In the genomic region with DNA sequence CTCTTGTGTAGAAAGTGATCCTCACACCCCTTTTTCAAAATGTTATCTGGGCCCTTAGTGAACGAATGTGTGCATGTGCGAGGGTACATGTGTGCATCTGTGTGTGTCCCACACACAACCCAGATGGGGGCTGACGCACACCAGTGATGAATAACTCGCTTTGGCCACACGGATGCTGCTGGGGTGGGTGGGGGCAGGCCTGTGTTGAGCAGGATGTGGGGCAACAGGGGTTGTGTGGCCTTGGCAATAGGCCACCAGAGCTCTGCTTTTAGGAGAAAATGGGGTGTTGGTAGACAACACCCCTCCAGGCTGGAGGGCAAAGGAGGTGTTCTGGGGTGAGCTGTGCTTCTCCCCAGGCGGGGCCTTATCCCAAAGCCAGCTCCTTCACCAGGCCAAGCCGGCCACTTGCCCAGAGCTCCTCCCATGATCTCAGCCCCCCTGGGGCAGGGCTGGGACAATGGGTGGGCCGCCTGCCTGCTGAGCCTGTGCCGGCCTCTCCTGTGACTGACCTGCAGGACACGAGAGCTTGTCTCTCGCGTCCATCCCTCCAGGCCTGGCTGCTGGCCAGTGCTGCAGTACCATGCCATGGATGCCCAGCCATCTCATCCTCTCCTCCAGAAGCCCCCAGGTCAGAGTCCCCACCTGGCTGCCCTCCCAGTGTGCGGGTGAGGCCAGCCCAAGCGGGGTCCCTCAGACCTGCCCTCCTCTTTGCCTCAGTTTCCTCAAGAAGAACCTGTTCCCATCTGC, we compare ENCODE assay signal across 8 cellular contexts. TPM values are rescaled to one million over a fixed set of nuclear protein-coding genes. Genes with fewer than 3 reads are reported as not detected.
DNase-seq lines count a peak whose midpoint lies in the region; ATAC-seq and TF ChIP-seq lines count a peak whose summit lies in the region.

No MANE protein-coding gene starts in this region.

- intact Hi-C loops in sigmoid colon (cut with DNase I) = loop anchor here (2.0 kb wide), 1 partner anchor 15 kb away; no protein-coding TSS in a partner anchor

- DNase-seq in DND-41 (no peak), fibroblast of pulmonary artery (ENCODE audit: low read depth) (peak; percentile 57), sigmoid colon (peak; percentile 90), NCI-H226 (no peak), SHP77 (lab: John Stamatoyannopoulos, UW) (no peak)

- H4K20me1 ChIP-seq in DND-41 (ENCODE audit: insufficient read depth, low read length) = peaks cover 57% of the 10 kb centered on the region
- no peaks in the 10 kb centered on the region for H4K20me1 ChIP-seq in SU-DHL-6 (ENCODE audit: low read depth, low read length)

- H3K9me2 ChIP-seq in SU-DHL-6 (replicated peaks; ENCODE audit: insufficient read depth, low read length) = no peaks in the 10 kb centered on the region

- no peak for TF ChIP-seq CTCF in DND-41 (IDR thresholded peaks at IDR 0.05; ENCODE audit: borderline replicate concordance, extremely low read depth, low read length, poor library complexity, severe bottlenecking)
- no peak for TF ChIP-seq CTCF in SU-DHL-6 (IDR thresholded peaks at IDR 0.05; ENCODE audit: insufficient read depth, low read length, poor library complexity, severe bottlenecking)
- TF ChIP-seq CTCF in fibroblast of pulmonary artery (IDR thresholded peaks at IDR 0.05; ENCODE audit: low read length, missing control alignments) = no peak
- no peak for TF ChIP-seq CTCF in sigmoid colon (IDR thresholded peaks at IDR 0.05)

- H3K27me3 ChIP-seq in DND-41 (ENCODE audit: insufficient read depth, low read length, poor library complexity) (peaks cover 5% of the 10 kb centered on the region), SU-DHL-6 (ENCODE audit: low read length) (no peaks in the 10 kb centered on the region), sigmoid colon (no peaks in the 10 kb centered on the region)

- no peak for TF ChIP-seq POLR2A in sigmoid colon (IDR thresholded peaks at IDR 0.05)

- H3K4me3 ChIP-seq in DND-41 (ENCODE audit: low read depth in 1 of 2, low read length in 2 of 2) (peak overlapping the region; percentile 77 to 82; a peak in 3 of 4 replicates), SU-DHL-6 (ENCODE audit: insufficient read depth, low read length, poor library complexity, severe bottlenecking) (peak overlapping the region; percentile 75), fibroblast of pulmonary artery (replicated peaks; ENCODE audit: low read depth, low read length) (peak overlapping the region; percentile 77), sigmoid colon (peak overlapping the region; percentile 67 to 92 (median 80))

- peaks cover 34% of the 10 kb centered on the region for H3K79me2 ChIP-seq in DND-41 (ENCODE audit: insufficient read depth, low read length)
- peaks cover 13% of the 10 kb centered on the region for H3K79me2 ChIP-seq in SU-DHL-6 (ENCODE audit: insufficient read depth, low read length)

- peak overlapping the region; percentile 79 for H3K9ac ChIP-seq in DND-41 (ENCODE audit: low read depth, low read length)
- peak overlapping the region; percentile 77 for H3K9ac ChIP-seq in SU-DHL-6 (ENCODE audit: low read length)

- peaks cover 44% of the 10 kb centered on the region for H3K36me3 ChIP-seq in DND-41 (ENCODE audit: insufficient read depth, low read length)
- H3K36me3 ChIP-seq in SU-DHL-6 (ENCODE audit: low read length) = no peaks in the 10 kb centered on the region
- peaks cover 5 to 21% (median 12%) of the 10 kb centered on the region in 4 donors for H3K36me3 ChIP-seq in sigmoid colon

- peak overlapping the region; percentile 96 for H3K4me2 ChIP-seq in DND-41 (ENCODE audit: insufficient read depth, low read length)
- H3K4me2 ChIP-seq in SU-DHL-6 (ENCODE audit: low read depth, low read length, poor library complexity, severe bottlenecking) = peak overlapping the region; percentile 78

- ATAC-seq in DND-41 (ENCODE audit: insufficient read depth, low read depth) (no peak), HG02759 (IDR thresholded peaks at IDR 0.05; ENCODE audit: unreplicated experiment) (no peak), GM21786 (IDR thresholded peaks at IDR 0.05; ENCODE audit: unreplicated experiment) (no peak)

- no peak for TF ChIP-seq EP300 in sigmoid colon (IDR thresholded peaks at IDR 0.05)

- 76 to 84% methylated on average over 14 of the region's 14 CpGs for WGBS in sigmoid colon, 2 donors

- peaks cover 24% of the 10 kb centered on the region for H3K4me1 ChIP-seq in DND-41 (ENCODE audit: insufficient read depth, low read length)
- H3K4me1 ChIP-seq in sigmoid colon = peaks cover 0 to 79% (median 74%) of the 10 kb centered on the region in 4 donors

- H3F3A ChIP-seq in SU-DHL-6 (ENCODE audit: insufficient read depth) = no peaks in the 10 kb centered on the region; the same call in 1 of the 2 replicates

- H3K9me3 ChIP-seq in DND-41 (ENCODE audit: insufficient read depth, low read length, severe bottlenecking) (no peaks in the 10 kb centered on the region), SU-DHL-6 (ENCODE audit: insufficient read depth, low read length) (no peaks in the 10 kb centered on the region), sigmoid colon (no peaks in the 10 kb centered on the region)

- H3K27ac ChIP-seq in DND-41 (ENCODE audit: low read length) = peak overlapping the region; percentile 67
- H3K27ac ChIP-seq in SU-DHL-6 (ENCODE audit: low read depth, low read length) = peak overlapping the region; percentile 61
- peak overlapping the region; percentile 95 to 99 (median 96) for H3K27ac ChIP-seq in sigmoid colon

- H2AFZ ChIP-seq in DND-41 (ENCODE audit: low read depth, low read length) = no peak overlapping the region
- no peak overlapping the region for H2AFZ ChIP-seq in SU-DHL-6 (ENCODE audit: low read depth, low read length, severe bottlenecking)

RNA-seq across cellular contexts. Expression of gene DBN1, which starts 1.7 kb away (rescaled TPM):
- total RNA-seq in sigmoid colon = 10 to 100 TPM; 54.8 to 100.0 (median 82.3) TPM
- 10 to 100 TPM in 2 of 3 donors, 1 to 10 TPM in 1; 6.0 to 22.2 (median 16.9) TPM for polyA plus RNA-seq in sigmoid colon

RNA-seq across cellular contexts. Expression of gene PRR7, which starts 25.2 kb away (rescaled TPM):
- 1 to 10 TPM in 3 of 4 donors, under 1 TPM in 1; 0.82 to 2.5 (median 1.7) TPM for total RNA-seq in sigmoid colon
- 1 to 10 TPM in 1 of 3 donors, not detected in 2; 3.7 TPM for polyA plus RNA-seq in sigmoid colon

RNA-seq across cellular contexts. Expression of gene PDLIM7, which starts 25.6 kb away (rescaled TPM):
- total RNA-seq in sigmoid colon = 100 to 1,000 TPM; 274 to 923 (median 482) TPM
- 10 to 100 TPM in 2 of 3 donors, 1 to 10 TPM in 1; 7.2 to 58.5 (median 14.4) TPM for polyA plus RNA-seq in sigmoid colon

RNA-seq across cellular contexts. Expression of gene DOK3, which starts 37.8 kb away (rescaled TPM):
- 1 to 10 TPM; 4.6 to 8.0 (median 6.5) TPM for total RNA-seq in sigmoid colon
- 10 to 100 TPM in 1 of 3 donors, 1 to 10 TPM in 2; 3.0 to 20.2 (median 7.2) TPM for polyA plus RNA-seq in sigmoid colon

RNA-seq across cellular contexts. Expression of gene DDX41, which starts 45.0 kb away (rescaled TPM):
- total RNA-seq in sigmoid colon = 10 to 100 TPM; 47.8 to 55.1 (median 51.6) TPM
- polyA plus RNA-seq in sigmoid colon = 10 to 100 TPM; 69.7 to 78.4 (median 72.6) TPM

Comparison
In these comparisons a context has a peak if more than half of its experiments do, and no peak if none do; other contexts are left out.
1. DNase-seq: peak in fibroblast of pulmonary artery (single experiment) and sigmoid colon (single experiment); none in DND-41 (single experiment), NCI-H226 (single experiment) and SHP77 (0 of 2).
2. Peak in every context shown above with its lines, with median percentiles within 50 percentile points of each other: H3K27ac ChIP-seq and H3K4me3 ChIP-seq.